ENCODE assay signal across 27 cellular contexts in genomic region chr19:38959618-38960017, GRCh38. TPM values are rescaled to one million over a fixed set of nuclear protein-coding genes. Genes with fewer than 3 reads are reported as not detected.
DNase-seq lines count a peak whose midpoint lies in the region; ATAC-seq, FAIRE-seq and TF ChIP-seq lines count a peak whose summit lies in the region.
"Had no signal": no experiment of that assay in that cellular context is flagged by ENCODE, and none has a peak within 500 bp of the region (broad histone marks: within the 10 kb centered on the region; RNA-seq: fewer than 3 reads in every experiment).

No MANE protein-coding gene starts in this region.

- H3K4me3 ChIP-seq in HEK293 (ENCODE audit: low read depth, low read length) (no peak overlapping the region), HepG2 (replicated peaks in 1 of 3; ENCODE audit: insufficient read depth in 1 of 3, low read depth in 2 of 3, low read length in 3 of 3) (no peak overlapping the region)
- H3K4me3 ChIP-seq: BLaER1, GM12878 had no signal

- POLR2A ChIA-PET in HEK293 (lab: Yijun Ruan, JAX), result no interaction called here
- POLR2A ChIA-PET in HepG2 (lab: Yijun Ruan, JAX), result interaction anchor here (1.8 kb wide), 1 partner anchor 29 kb away, joined by 6 read pairs; the partner anchor contains the start of genes MRPS12 and SARS2

- ATAC-seq in HepG2 (peak; percentile 64), GM21390 (IDR thresholded peaks at IDR 0.05; ENCODE audit: unreplicated experiment) (no peak)
- ATAC-seq: GM12878 had no signal

- FAIRE-seq in HepG2 (lab: Jason Lieb, UNC), result no peak
- FAIRE-seq: A204.1, GM12878, GM12892, GM18507 had no signal

- no peaks in the 10 kb centered on the region for H3K79me2 ChIP-seq in HepG2 (ENCODE audit: insufficient read depth, low read length)

- 0 out of 2 replicates have a peak, but pooled peaks cover 2% of the 10 kb centered on the region for H4K20me1 ChIP-seq in HepG2 (ENCODE audit: insufficient read depth, low read length)
- H4K20me1 ChIP-seq: BLaER1 had no signal

- DNase-seq in HepG2 (ENCODE audit: low spot score) (peak; percentile 43), T-helper 2 cell (no peak), AG08396 (ENCODE audit: low spot score) (no peak)
- DNase-seq: 8988T; BE2C; C1 segment of cervical spinal cord; CD4-positive, alpha-beta memory T cell; CD4-positive, CD25-positive, alpha-beta regulatory T cell; CD8-positive, alpha-beta memory T cell; COR-L47; DMS 273 treated with DMSO at 0.1 percent for 48 hours; DMS153; DMS53; DMS79; DND-41; EL; GDM1 had no signal

- no peak for TF ChIP-seq RAD21 in HepG2 (CRISPR knock-in tag; IDR thresholded peaks at IDR 0.05)

- H3K27me3 ChIP-seq in HepG2 (ENCODE audit: control insufficient read depth in 1 of 2, insufficient read depth in 2 of 2, low read length in 2 of 2), result no peaks in the 10 kb centered on the region
- H3K27me3 ChIP-seq: BE2C, BLaER1 had no signal

- H3K4me1 ChIP-seq in HEK293 (ENCODE audit: control insufficient read depth, insufficient read depth, low read length), result peaks cover 3% of the 10 kb centered on the region; the same call in 1 of the 2 replicates
- peaks cover 47% of the 10 kb centered on the region for H3K4me1 ChIP-seq in HepG2 (ENCODE audit: insufficient read depth, low read length)
- H3K4me1 ChIP-seq: BE2C, BLaER1 had no signal

- peaks cover 14 to 72% of the 10 kb centered on the region in 2 experiments for H3K36me3 ChIP-seq in HEK293 (ENCODE audit: control insufficient read depth in 2 of 2, insufficient read depth in 1 of 2, low read length in 2 of 2)
- H3K36me3 ChIP-seq in HepG2 (replicated peaks in 1 of 2; ENCODE audit: control insufficient read depth in 1 of 2, insufficient read depth in 2 of 2, low read length in 2 of 2), result peaks cover 2 to 8% of the 10 kb centered on the region in 2 experiments; a peak in 3 of 5 replicates
- H3K36me3 ChIP-seq: BE2C, BLaER1 had no signal

- H3K4me2 ChIP-seq in HepG2 (ENCODE audit: low read depth, low read length), result no peak overlapping the region
- H3K4me2 ChIP-seq: BLaER1 had no signal

- in situ Hi-C loops in HepG2 (cut with HindIII; ENCODE audit: extremely low pct_ligation_motif_present, low pct_unique_long_range_greater_than_20kb), result no loop called here

- CTCF ChIA-PET in HEK293 (lab: Yijun Ruan, JAX) (interaction anchor here (0.6 to 6.6 kb wide), 16 partner anchors 12 to 995 kb away, joined by 3 to 44 read pairs (median 3); partner anchors contain the start of gene FBXO17), HepG2 (lab: Yijun Ruan, JAX; ENCODE audit: low intra/inter-chr PET ratio, low total read pairs) (no interaction called here)

- intact Hi-C loops in HepG2 (cut with micrococcal nuclease; ENCODE audit: unreplicated experiment), result loop anchor here (5.0 to 10.0 kb wide), 3 partner anchors 78 to 358 kb away; no protein-coding TSS in a partner anchor

- H3K9me3 ChIP-seq in HEK293 (ENCODE audit: control insufficient read depth, insufficient read depth, low read depth, low read length), result no peaks in the 10 kb centered on the region; the same call in 1 of the 2 replicates
- no peaks in the 10 kb centered on the region for H3K9me3 ChIP-seq in HepG2 (ENCODE audit: low read length)
- H3K9me3 ChIP-seq: BE2C, BLaER1 had no signal

- no peak for TF ChIP-seq POLR2A in HepG2 (IDR thresholded peaks at IDR 0.05; ENCODE audit: insufficient read depth in 1 of 2, low read depth in 2 of 2, low read length in 2 of 2)

- H3K27ac ChIP-seq in HEK293 (ENCODE audit: extremely low read depth, low read depth, low read length) (no peak overlapping the region), HepG2 (ENCODE audit: extremely low read length, insufficient read depth, low read length) (peak overlapping the region; percentile 19)
- H3K27ac ChIP-seq: BLaER1 had no signal

- no peak overlapping the region for H3K9ac ChIP-seq in HepG2 (ENCODE audit: insufficient read depth, low read depth, low read length)
- H3K9ac ChIP-seq: BLaER1 had no signal

- no TSS peak for BruUV-seq in HepG2 (replicated peaks; lab: Mats Ljungman, UMichigan)

- H2AFZ ChIP-seq in HepG2 (ENCODE audit: low read length), result no peak overlapping the region

- WGBS in HepG2 (ENCODE audit: low lambda C conversion rate), result 56% methylated on average over 5 of the region's 5 CpGs

- TF ChIP-seq EP300 in HepG2 (IDR thresholded peaks at IDR 0.05; ENCODE audit: low read depth in 2 of 2, low read length in 2 of 2), result no peak
- TF ChIP-seq EP300 in HepG2 (CRISPR knock-in tag; IDR thresholded peaks at IDR 0.05; ENCODE audit: borderline replicate concordance), result no peak

- no peak for TF ChIP-seq CTCF in HEK293 (tag by site-specific recombination; IDR thresholded peaks at IDR 0.05)
- TF ChIP-seq CTCF in HepG2 (CRISPR knock-in tag; IDR thresholded peaks at IDR 0.05), result no peak

RNA-seq across cellular contexts. Expression of gene FBXO17, which starts 15.9 kb away (rescaled TPM):
- 17.9 and 22.1 TPM in 2 replicates for total RNA-seq in HepG2 (2016; rRNA removed; fragmentation: Illumina TruSeq; extraction: Trizol)
- 14.6 and 15.1 TPM in 2 replicates for total RNA-seq in HepG2 (2016; cell fraction: cytosol; rRNA removed; fragmentation: Illumina TruSeq; extraction: Trizol; ENCODE audit: low read depth)
- 17.1 and 20.8 TPM in 2 replicates for total RNA-seq in HepG2 (2016; cell fraction: insoluble cytoplasmic fraction; rRNA removed; fragmentation: Illumina TruSeq; extraction: Trizol)
- 19.2 and 21.9 TPM in 2 replicates for total RNA-seq in HepG2 (2016; cell fraction: membrane; rRNA removed; fragmentation: Illumina TruSeq; extraction: Trizol)
- total RNA-seq in HepG2 (2016; cell fraction: nucleus; rRNA removed; fragmentation: Illumina TruSeq; extraction: Trizol), result 11.9 and 15.2 TPM in 2 replicates
- 58.7 and 64.8 TPM in 2 replicates for polyA plus RNA-seq in HepG2 (2011; rRNA removed)
- 31.8 and 40.9 TPM in 2 replicates for polyA plus RNA-seq in HepG2 (2011; cell fraction: cytosol; rRNA removed)
- 155 and 176 TPM in 2 replicates for polyA plus RNA-seq in HepG2 (2011; cell fraction: nucleus; rRNA removed)
- polyA plus RNA-seq in HepG2 (2012), result 52.3 and 56.5 TPM in 2 replicates
- polyA plus RNA-seq in HepG2 (2016; cell fraction: cytosol; fragmentation: Illumina TruSeq; extraction: Trizol; ENCODE audit: low read depth), result 5.2 and 6.0 TPM in 2 replicates
- 20.8 and 23.0 TPM in 2 replicates for polyA plus RNA-seq in HepG2 (2016; cell fraction: insoluble cytoplasmic fraction; fragmentation: Illumina TruSeq; extraction: Trizol; ENCODE audit: low read depth)
- 11.3 and 11.6 TPM in 2 replicates for polyA plus RNA-seq in HepG2 (2016; cell fraction: membrane; fragmentation: Illumina TruSeq; extraction: Trizol; ENCODE audit: low read depth)
- 61.3 and 68.3 TPM in 2 replicates for polyA plus RNA-seq in HepG2 (2016; cell fraction: nucleus; fragmentation: Illumina TruSeq; extraction: Trizol; ENCODE audit: insufficient read depth, low read depth)
- 2.5 and 39.3 TPM in 2 replicates for polyA minus RNA-seq in HepG2 (2011; rRNA and poly(A)+ RNA removed; ENCODE audit: low replicate concordance)
- 13.8 and 18.9 TPM in 2 replicates for polyA minus RNA-seq in HepG2 (2011; cell fraction: cytosol; rRNA and poly(A)+ RNA removed)
- polyA minus RNA-seq in HepG2 (2011; cell fraction: nucleus; rRNA and poly(A)+ RNA removed), result 47.0 and 48.8 TPM in 2 replicates
- total RNA-seq: CD4-positive, alpha-beta memory T cell; CD4-positive, CD25-positive, alpha-beta regulatory T cell; CD8-positive, alpha-beta memory T cell had no signal
- polyA plus RNA-seq: CD14-positive monocyte; CD4-positive, alpha-beta memory T cell had no signal

RNA-seq across cellular contexts. Expression of gene MRPS12, which starts 28.9 kb away (rescaled TPM):
- total RNA-seq in HepG2 (2016; rRNA removed; fragmentation: Illumina TruSeq; extraction: Trizol), result 54.8 and 75.1 TPM in 2 replicates
- 23.3 and 27.3 TPM in 2 replicates for total RNA-seq in HepG2 (2016; cell fraction: cytosol; rRNA removed; fragmentation: Illumina TruSeq; extraction: Trizol; ENCODE audit: low read depth)
- total RNA-seq in HepG2 (2016; cell fraction: insoluble cytoplasmic fraction; rRNA removed; fragmentation: Illumina TruSeq; extraction: Trizol), result 53.5 and 80.4 TPM in 2 replicates
- total RNA-seq in HepG2 (2016; cell fraction: membrane; rRNA removed; fragmentation: Illumina TruSeq; extraction: Trizol), result 39.3 and 49.4 TPM in 2 replicates
- total RNA-seq in HepG2 (2016; cell fraction: nucleus; rRNA removed; fragmentation: Illumina TruSeq; extraction: Trizol), result 20.5 and 23.1 TPM in 2 replicates
- polyA plus RNA-seq in HepG2 (2011; rRNA removed), result 27.5 and 39.4 TPM in 2 replicates
- polyA plus RNA-seq in HepG2 (2011; cell fraction: cytosol; rRNA removed), result 33.2 and 61.8 TPM in 2 replicates
- polyA plus RNA-seq in HepG2 (2011; cell fraction: nucleus; rRNA removed), result 30.3 and 31.5 TPM in 2 replicates
- polyA plus RNA-seq in HepG2 (2012), result 21.4 and 33.9 TPM in 2 replicates
- 25.8 and 31.9 TPM in 2 replicates for polyA plus RNA-seq in HepG2 (2016; cell fraction: cytosol; fragmentation: Illumina TruSeq; extraction: Trizol; ENCODE audit: low read depth)
- 83.6 and 90.1 TPM in 2 replicates for polyA plus RNA-seq in HepG2 (2016; cell fraction: insoluble cytoplasmic fraction; fragmentation: Illumina TruSeq; extraction: Trizol; ENCODE audit: low read depth)
- 40.3 and 46.6 TPM in 2 replicates for polyA plus RNA-seq in HepG2 (2016; cell fraction: membrane; fragmentation: Illumina TruSeq; extraction: Trizol; ENCODE audit: low read depth)
- 39.6 and 43.0 TPM in 2 replicates for polyA plus RNA-seq in HepG2 (2016; cell fraction: nucleus; fragmentation: Illumina TruSeq; extraction: Trizol; ENCODE audit: insufficient read depth, low read depth)
- polyA minus RNA-seq in HepG2 (2011; rRNA and poly(A)+ RNA removed; ENCODE audit: low replicate concordance), result 30.4 and 47.1 TPM in 2 replicates
- 11.2 and 16.5 TPM in 2 replicates for polyA minus RNA-seq in HepG2 (2011; cell fraction: cytosol; rRNA and poly(A)+ RNA removed)
- 6.3 and 8.4 TPM in 2 replicates for polyA minus RNA-seq in HepG2 (2011; cell fraction: nucleus; rRNA and poly(A)+ RNA removed)

RNA-seq across cellular contexts. Expression of gene SARS2, which starts 29.1 kb away (rescaled TPM):
- total RNA-seq in HepG2 (2016; rRNA removed; fragmentation: Illumina TruSeq; extraction: Trizol), result 30.1 and 48.6 TPM in 2 replicates
- 17.3 and 23.4 TPM in 2 replicates for total RNA-seq in HepG2 (2016; cell fraction: cytosol; rRNA removed; fragmentation: Illumina TruSeq; extraction: Trizol; ENCODE audit: low read depth)
- 25.7 and 50.3 TPM in 2 replicates for total RNA-seq in HepG2 (2016; cell fraction: insoluble cytoplasmic fraction; rRNA removed; fragmentation: Illumina TruSeq; extraction: Trizol)
- total RNA-seq in HepG2 (2016; cell fraction: membrane; rRNA removed; fragmentation: Illumina TruSeq; extraction: Trizol), result 19.8 TPM in 2 replicates
- 43.2 and 49.1 TPM in 2 replicates for total RNA-seq in HepG2 (2016; cell fraction: nucleus; rRNA removed; fragmentation: Illumina TruSeq; extraction: Trizol)
- 40.0 and 41.5 TPM in 2 replicates for polyA plus RNA-seq in HepG2 (2011; rRNA removed)
- 14.5 and 33.6 TPM in 2 replicates for polyA plus RNA-seq in HepG2 (2011; cell fraction: cytosol; rRNA removed)
- polyA plus RNA-seq in HepG2 (2011; cell fraction: nucleus; rRNA removed), result 222 and 300 TPM in 2 replicates
- polyA plus RNA-seq in HepG2 (2012), result 22.4 and 26.7 TPM in 2 replicates
- 11.3 and 13.5 TPM in 2 replicates for polyA plus RNA-seq in HepG2 (2016; cell fraction: cytosol; fragmentation: Illumina TruSeq; extraction: Trizol; ENCODE audit: low read depth)
- 26.8 and 33.0 TPM in 2 replicates for polyA plus RNA-seq in HepG2 (2016; cell fraction: insoluble cytoplasmic fraction; fragmentation: Illumina TruSeq; extraction: Trizol; ENCODE audit: low read depth)
- polyA plus RNA-seq in HepG2 (2016; cell fraction: membrane; fragmentation: Illumina TruSeq; extraction: Trizol; ENCODE audit: low read depth), result 16.0 and 17.2 TPM in 2 replicates
- polyA plus RNA-seq in HepG2 (2016; cell fraction: nucleus; fragmentation: Illumina TruSeq; extraction: Trizol; ENCODE audit: insufficient read depth, low read depth), result 104 and 118 TPM in 2 replicates
- 42.2 and 59.1 TPM in 2 replicates for polyA minus RNA-seq in HepG2 (2011; rRNA and poly(A)+ RNA removed; ENCODE audit: low replicate concordance)
- polyA minus RNA-seq in HepG2 (2011; cell fraction: cytosol; rRNA and poly(A)+ RNA removed), result 14.7 and 27.3 TPM in 2 replicates
- polyA minus RNA-seq in HepG2 (2011; cell fraction: nucleus; rRNA and poly(A)+ RNA removed), result 31.5 and 33.4 TPM in 2 replicates

RNA-seq across cellular contexts. Expression of gene CCER2, which starts 47.6 kb away (rescaled TPM):
- total RNA-seq in HepG2 (2016; rRNA removed; fragmentation: Illumina TruSeq; extraction: Trizol), result not detected in 2 replicates
- total RNA-seq in HepG2 (2016; cell fraction: cytosol; rRNA removed; fragmentation: Illumina TruSeq; extraction: Trizol; ENCODE audit: low read depth), result not detected in 2 replicates
- not detected in 2 replicates for total RNA-seq in HepG2 (2016; cell fraction: insoluble cytoplasmic fraction; rRNA removed; fragmentation: Illumina TruSeq; extraction: Trizol)
- total RNA-seq in HepG2 (2016; cell fraction: membrane; rRNA removed; fragmentation: Illumina TruSeq; extraction: Trizol), result 0.17 TPM in 1 of 2 replicates, not detected in the other
- not detected in 2 replicates for total RNA-seq in HepG2 (2016; cell fraction: nucleus; rRNA removed; fragmentation: Illumina TruSeq; extraction: Trizol)
- polyA plus RNA-seq in HepG2 (2011; rRNA removed), result 0.08 and 0.24 TPM in 2 replicates
- 0.09 TPM in 1 of 2 replicates, not detected in the other for polyA plus RNA-seq in HepG2 (2011; cell fraction: cytosol; rRNA removed)
- polyA plus RNA-seq in HepG2 (2011; cell fraction: nucleus; rRNA removed), result 1.6 and 2.0 TPM in 2 replicates
- 0.15 and 0.33 TPM in 2 replicates for polyA plus RNA-seq in HepG2 (2012)
- polyA plus RNA-seq in HepG2 (2016; cell fraction: cytosol; fragmentation: Illumina TruSeq; extraction: Trizol; ENCODE audit: low read depth), result not detected in 2 replicates
- polyA plus RNA-seq in HepG2 (2016; cell fraction: insoluble cytoplasmic fraction; fragmentation: Illumina TruSeq; extraction: Trizol; ENCODE audit: low read depth), result not detected in 2 replicates
- not detected in 2 replicates for polyA plus RNA-seq in HepG2 (2016; cell fraction: membrane; fragmentation: Illumina TruSeq; extraction: Trizol; ENCODE audit: low read depth)
- polyA plus RNA-seq in HepG2 (2016; cell fraction: nucleus; fragmentation: Illumina TruSeq; extraction: Trizol; ENCODE audit: insufficient read depth, low read depth), result 0.48 and 0.77 TPM in 2 replicates
- 0.26 and 0.52 TPM in 2 replicates for polyA minus RNA-seq in HepG2 (2011; rRNA and poly(A)+ RNA removed; ENCODE audit: low replicate concordance)
- not detected in 2 replicates for polyA minus RNA-seq in HepG2 (2011; cell fraction: cytosol; rRNA and poly(A)+ RNA removed)
- polyA minus RNA-seq in HepG2 (2011; cell fraction: nucleus; rRNA and poly(A)+ RNA removed), result not detected in 2 replicates
- total RNA-seq: Daoy, G401 had no signal
- polyA plus RNA-seq: CD14-positive monocyte; CD4-positive, alpha-beta memory T cell; CD4-positive, CD25-positive, alpha-beta regulatory T cell; CD8-positive, alpha-beta memory T cell had no signal

RNA-seq across cellular contexts. Expression of gene NFKBIB, which starts 59.8 kb away (rescaled TPM):
- total RNA-seq in HepG2 (2016; rRNA removed; fragmentation: Illumina TruSeq; extraction: Trizol), result 13.8 and 14.9 TPM in 2 replicates
- 3.8 and 4.6 TPM in 2 replicates for total RNA-seq in HepG2 (2016; cell fraction: cytosol; rRNA removed; fragmentation: Illumina TruSeq; extraction: Trizol; ENCODE audit: low read depth)
- total RNA-seq in HepG2 (2016; cell fraction: insoluble cytoplasmic fraction; rRNA removed; fragmentation: Illumina TruSeq; extraction: Trizol), result 14.4 and 14.7 TPM in 2 replicates
- 8.1 and 8.2 TPM in 2 replicates for total RNA-seq in HepG2 (2016; cell fraction: membrane; rRNA removed; fragmentation: Illumina TruSeq; extraction: Trizol)
- 6.0 and 6.9 TPM in 2 replicates for total RNA-seq in HepG2 (2016; cell fraction: nucleus; rRNA removed; fragmentation: Illumina TruSeq; extraction: Trizol)
- 8.6 and 11.5 TPM in 2 replicates for polyA plus RNA-seq in HepG2 (2011; rRNA removed)
- polyA plus RNA-seq in HepG2 (2011; cell fraction: cytosol; rRNA removed), result 9.7 and 14.5 TPM in 2 replicates
- 8.5 and 9.1 TPM in 2 replicates for polyA plus RNA-seq in HepG2 (2011; cell fraction: nucleus; rRNA removed)
- polyA plus RNA-seq in HepG2 (2012), result 7.8 and 10.7 TPM in 2 replicates
- 6.7 and 8.7 TPM in 2 replicates for polyA plus RNA-seq in HepG2 (2016; cell fraction: cytosol; fragmentation: Illumina TruSeq; extraction: Trizol; ENCODE audit: low read depth)
- polyA plus RNA-seq in HepG2 (2016; cell fraction: insoluble cytoplasmic fraction; fragmentation: Illumina TruSeq; extraction: Trizol; ENCODE audit: low read depth), result 19.6 and 21.5 TPM in 2 replicates
- 9.9 and 11.1 TPM in 2 replicates for polyA plus RNA-seq in HepG2 (2016; cell fraction: membrane; fragmentation: Illumina TruSeq; extraction: Trizol; ENCODE audit: low read depth)
- 13.5 and 16.3 TPM in 2 replicates for polyA plus RNA-seq in HepG2 (2016; cell fraction: nucleus; fragmentation: Illumina TruSeq; extraction: Trizol; ENCODE audit: insufficient read depth, low read depth)
- polyA minus RNA-seq in HepG2 (2011; rRNA and poly(A)+ RNA removed; ENCODE audit: low replicate concordance), result 5.6 and 6.0 TPM in 2 replicates
- polyA minus RNA-seq in HepG2 (2011; cell fraction: cytosol; rRNA and poly(A)+ RNA removed), result 2.2 and 6.5 TPM in 2 replicates
- polyA minus RNA-seq in HepG2 (2011; cell fraction: nucleus; rRNA and poly(A)+ RNA removed), result 1.2 and 1.9 TPM in 2 replicates

Comparison
In these comparisons a context has a peak if more than half of its experiments do, and no peak if none do; other contexts are left out.
1. Of the 63 proteins assayed by ChIP-seq in both HepG2 and HEK293: peak only in HepG2: ZNF121; only in HEK293: none; in both: none; in neither: 62.